In the genomic region with DNA sequence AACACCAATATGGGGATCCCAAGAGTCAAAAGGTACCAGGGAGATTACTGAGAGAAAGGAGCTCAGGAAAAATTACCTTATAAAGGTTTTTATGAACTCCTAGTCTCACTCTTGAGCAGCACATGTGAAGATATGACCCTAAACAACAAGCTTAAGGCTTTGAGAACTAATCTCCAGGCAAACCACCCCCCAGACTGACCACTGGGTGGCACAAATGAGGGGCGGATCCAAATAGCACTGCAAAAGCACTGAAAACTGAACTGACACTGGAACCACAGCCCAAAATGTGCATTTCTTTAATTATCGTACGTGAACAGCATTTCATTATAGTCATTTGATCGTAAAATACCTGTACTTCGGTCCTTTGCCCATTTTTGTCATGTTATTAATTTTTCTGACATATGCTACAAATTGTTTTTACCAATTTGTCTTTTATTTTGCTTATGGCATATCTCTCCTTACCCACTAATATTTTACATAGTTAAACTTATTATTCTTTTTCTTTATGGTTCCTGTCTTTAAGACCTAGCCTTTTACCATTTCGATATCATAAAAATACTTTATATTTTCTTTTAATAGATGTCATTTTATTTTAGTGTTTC, we compare ENCODE assay signal across 8 cellular contexts. TPM values are rescaled to one million over a fixed set of nuclear protein-coding genes. Genes with fewer than 3 reads are reported as not detected.
DNase-seq lines count a peak whose midpoint lies in the region; ATAC-seq and TF ChIP-seq lines count a peak whose summit lies in the region.

No MANE protein-coding gene starts in this region.

- H3K27ac ChIP-seq in WERI-Rb-1: no peak overlapping the region

- no peak for ATAC-seq in HG02885 (IDR thresholded peaks at IDR 0.05; ENCODE audit: poor library complexity, unreplicated experiment)

- no peaks in the 10 kb centered on the region for H3K9me3 ChIP-seq in WERI-Rb-1 (ENCODE audit: severe bottlenecking)

- DNase-seq in NCI-H146 (lab: John Stamatoyannopoulos, UW) (peak; percentile 20), NCI-H146 treated with DMSO at 0.1 percent for 48 hours (lab: John Stamatoyannopoulos, UW; ENCODE audit: unreplicated experiment) (no peak), HUDEP-2 (lab: John Stamatoyannopoulos, UW; ENCODE audit: unreplicated experiment in 76 of 76) (peak in 52 of 76 experiments; percentile 1 to 60 (median 26)), WERI-Rb-1 (peak; percentile 65), foreskin fibroblast (peak; percentile 7 to 51), renal cortical epithelial cell (ENCODE audit: low read depth) (peak; percentile 14), NCI-H446 treated with DMSO at 0.1 percent for 48 hours (lab: John Stamatoyannopoulos, UW) (no peak)

- no peaks in the 10 kb centered on the region for H3K27me3 ChIP-seq in WERI-Rb-1 (ENCODE audit: insufficient read depth, low read depth, severe bottlenecking)

- H3K4me3 ChIP-seq in WERI-Rb-1 (ENCODE audit: low read depth, low read length): no peak overlapping the region
- no peak overlapping the region for H3K4me3 ChIP-seq in foreskin fibroblast (ENCODE audit: low read depth in 1 of 2, low read length in 2 of 2)

- peaks cover 37% of the 10 kb centered on the region for H3K36me3 ChIP-seq in WERI-Rb-1

- TF ChIP-seq CTCF in WERI-Rb-1 (IDR thresholded peaks at IDR 0.05; ENCODE audit: low read depth, low read length): peak; percentile 74
- TF ChIP-seq CTCF in foreskin fibroblast (IDR thresholded peaks at IDR 0.05; ENCODE audit: low read depth, low read length): peak; percentile 70

RNA-seq across cellular contexts. Expression of gene TFDP2, which starts 31.5 kb away (rescaled TPM):
- 58.9 and 114 TPM in 2 replicates for total RNA-seq in renal cortical epithelial cell

RNA-seq across cellular contexts. Expression of gene GK5, which starts 44.5 kb away (rescaled TPM):
- total RNA-seq in renal cortical epithelial cell: 12.9 and 14.9 TPM in 2 replicates

Comparison
In these comparisons a context has a peak if more than half of its experiments do, and no peak if none do; other contexts are left out.
1. DNase-seq: peak in NCI-H146 (single experiment), HUDEP-2 (52 of 76), WERI-Rb-1 (single experiment), foreskin fibroblast (2 of 2) and renal cortical epithelial cell (single experiment); none in NCI-H146 treated with DMSO at 0.1 percent for 48 hours (single experiment) and NCI-H446 treated with DMSO at 0.1 percent for 48 hours (single experiment).